7 cellular contexts compared by ENCODE assay signal in genomic region chr13:99210627-99211026, GRCh38. TPM values are rescaled to one million over a fixed set of nuclear protein-coding genes. Genes with fewer than 3 reads are reported as not detected.
"Had no signal": no experiment of that assay in that cellular context is flagged by ENCODE, and none has a peak within 500 bp of the region (broad histone marks: within the 10 kb centered on the region; RNA-seq: fewer than 3 reads in every experiment).

No MANE protein-coding gene starts in this region.

RNA-seq across cellular contexts. Expression of gene GPR18, which starts 47.6 kb away (rescaled TPM):
- total RNA-seq: neural crest cell, progenitor cell of endocrine pancreas, renal cortical epithelial cell, sciatic nerve, smooth muscle cell, suprapubic skin had no signal
- polyA plus RNA-seq: smooth muscle cell, urinary bladder had no signal
